ENCODE assay signal across 27 cellular contexts in genomic region chr3:17192995-17193394, GRCh38.
"Had no signal": no experiment of that assay in that cellular context is flagged by ENCODE, and none has a peak within 500 bp of the region (broad histone marks: within the 10 kb centered on the region; RNA-seq: fewer than 3 reads in every experiment).

No MANE protein-coding gene starts in this region.

- H3K27me3 ChIP-seq: adrenal gland, body of pancreas, esophagus muscularis mucosa, foreskin keratinocyte, hepatocyte, ovary, sigmoid colon, stomach, tibial nerve had no signal

- ATAC-seq: activated CD4-positive, alpha-beta T cell treated with anti-CD3 and anti-CD28 coated beads for 36 hours; activated T-cell treated with anti-CD3 and anti-CD28 coated beads, Interleukin-2, amount 50 U/mL, for 72 hours; body of pancreas; foreskin keratinocyte; stimulated activated naive B cell treated with anti-CD40 and anti-IgM and Interleukin-4, amounts not matched to agents 10 μg/mL and 1 μg/mL and 100 μg/mL, for 72 hours; T-cell had no signal

- H3K9me3 Mint-ChIP-seq: activated T-cell treated with anti-CD3 and anti-CD28 coated beads, Interleukin-2, amount 50 U/mL, for 72 hours; stimulated activated naive B cell treated with anti-CD40 and anti-IgM and Interleukin-4, amounts not matched to agents 10 μg/mL and 1 μg/mL and 100 μg/mL, for 72 hours; T-cell had no signal

- H2AFZ ChIP-seq: hepatocyte had no signal

- H3K9me3 ChIP-seq: adrenal gland, body of pancreas, esophagus muscularis mucosa, left ventricle myocardium inferior, ovary, sigmoid colon, stomach, tibial nerve had no signal

- H3K4me3 Mint-ChIP-seq: activated CD4-positive, alpha-beta T cell treated with anti-CD3 and anti-CD28 coated beads for 36 hours; activated naive CD8-positive, alpha-beta T cell; activated T-cell treated with anti-CD3 and anti-CD28 coated beads, Interleukin-2, amount 50 U/mL, for 72 hours; stimulated activated naive B cell treated with anti-CD40 and anti-IgM and Interleukin-4, amounts not matched to agents 10 μg/mL and 1 μg/mL and 100 μg/mL, for 72 hours; T-cell had no signal

- H3K27me3 Mint-ChIP-seq: activated CD4-positive, alpha-beta T cell treated with anti-CD3 and anti-CD28 coated beads for 36 hours; activated naive CD8-positive, alpha-beta T cell; progenitor cell of endocrine pancreas; stimulated activated naive B cell treated with anti-CD40 and anti-IgM and Interleukin-4, amounts not matched to agents 10 μg/mL and 1 μg/mL and 100 μg/mL, for 72 hours; T-cell had no signal

- H3K27ac ChIP-seq: adrenal gland, body of pancreas, esophagus muscularis mucosa, foreskin keratinocyte, hepatocyte, left ventricle myocardium inferior, ovary, sigmoid colon, stomach, tibial nerve had no signal

- H3K4me3 ChIP-seq: adrenal gland, body of pancreas, esophagus muscularis mucosa, hepatocyte, left ventricle myocardium inferior, lung, ovary, sigmoid colon, smooth muscle cell, stomach, tibial nerve had no signal

- H3K4me2 ChIP-seq: hepatocyte, smooth muscle cell had no signal

- H3K36me3 ChIP-seq: adrenal gland, esophagus muscularis mucosa, left ventricle myocardium inferior, ovary, sigmoid colon had no signal

- H3K27ac Mint-ChIP-seq: activated CD4-positive, alpha-beta T cell treated with anti-CD3 and anti-CD28 coated beads for 36 hours; activated naive CD8-positive, alpha-beta T cell; activated T-cell treated with anti-CD3 and anti-CD28 coated beads, Interleukin-2, amount 50 U/mL, for 72 hours; progenitor cell of endocrine pancreas; stimulated activated naive B cell treated with anti-CD40 and anti-IgM and Interleukin-4, amounts not matched to agents 10 μg/mL and 1 μg/mL and 100 μg/mL, for 72 hours; T-cell had no signal

- H3K4me1 ChIP-seq: foreskin keratinocyte had no signal

- H3K79me2 ChIP-seq: hepatocyte had no signal

- DNase-seq: activated CD4-positive, alpha-beta T cell treated with anti-CD3 and anti-CD28 coated beads for 36 hours; activated CD4-positive, alpha-beta T cell treated with anti-CD3 and anti-CD28 coated beads, Interleukin-2, amount 50 U/mL, for 4 hours; activated CD4-positive, CD25-positive, alpha-beta regulatory T cell; activated naive CD4-positive, alpha-beta T cell treated with Interleukin-2 at 50 U/mL for 16 hours; activated T-cell treated with anti-CD3 and anti-CD28 coated beads for 4 hours; activated T-cell treated with anti-CD3 and anti-CD28 coated beads, Interleukin-2, amount 50 U/mL, for 72 hours; adrenal gland; aorta; body of pancreas; cortex of kidney; foreskin keratinocyte; islet precursor cell; left ventricle myocardium inferior; ovary; retina; sigmoid colon; stimulated activated CD4-positive, alpha-beta T cell treated with anti-CD3 and anti-CD28 coated beads, Interleukin-1b, Interleukin-23, amount 100 ng/mL, for 48 hours; stimulated activated naive B cell treated with anti-CD40 and anti-IgM and Interleukin-4, amounts not matched to agents 10 μg/mL and 1 μg/mL and 100 μg/mL, for 72 hours; stomach; T-cell had no signal
